In the genomic region with DNA sequence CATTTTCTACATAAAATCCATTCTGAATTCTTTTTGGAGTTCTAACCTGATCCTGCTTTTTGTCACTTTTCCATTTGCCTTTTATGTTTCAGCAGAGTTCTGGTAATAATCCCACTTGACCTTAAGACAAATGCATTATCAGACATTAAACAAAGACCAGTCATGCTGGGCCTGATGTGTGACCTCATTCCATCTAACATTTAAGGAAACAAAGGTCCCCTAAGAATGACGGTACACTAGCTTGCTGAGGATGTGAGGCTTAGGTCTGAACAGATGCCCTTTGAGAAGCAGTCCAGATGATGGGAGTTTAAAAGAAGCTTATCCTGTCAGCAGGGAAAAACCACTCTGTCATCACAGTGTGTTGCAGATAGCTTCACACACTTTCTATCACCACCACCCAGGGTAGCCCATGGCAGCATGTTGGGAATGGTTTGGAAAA, we compare ENCODE assay signal across 19 cellular contexts. TPM values are rescaled to one million over a fixed set of nuclear protein-coding genes. Genes with fewer than 3 reads are reported as not detected.
DNase-seq lines count a peak whose midpoint lies in the region; ATAC-seq and TF ChIP-seq lines count a peak whose summit lies in the region.
"Had no signal": no experiment of that assay in that cellular context is flagged by ENCODE, and none has a peak within 500 bp of the region (broad histone marks: within the 10 kb centered on the region; RNA-seq: fewer than 3 reads in every experiment).

No MANE protein-coding gene starts in this region.

- no peaks in the 10 kb centered on the region for H3K36me3 Mint-ChIP-seq in glutamatergic neuron (ENCODE audit: unreplicated experiment)

- peak in 1 of 4 donors; percentile 39 for TF ChIP-seq EP300 in sigmoid colon (IDR thresholded peaks at IDR 0.05)

- H3K4me3 Mint-ChIP-seq in glutamatergic neuron (ENCODE audit: unreplicated experiment), result no peak overlapping the region
- H3K4me3 Mint-ChIP-seq: activated CD4-positive, alpha-beta T cell treated with anti-CD3 and anti-CD28 coated beads, Interleukin-2, amount 10 ng/mL, durations not matched to agents 7 days and 5 days had no signal

- no peaks in the 10 kb centered on the region for H3K27me3 ChIP-seq in sigmoid colon
- H3K27me3 ChIP-seq: adrenal gland, BE2C, pancreas, upper lobe of right lung had no signal

- TF ChIP-seq CTCF in glutamatergic neuron (IDR thresholded peaks at IDR 0.05; ENCODE audit: partially characterized antibody, unreplicated experiment) (no peak), sigmoid colon (IDR thresholded peaks at IDR 0.05) (no peak)

- WGBS in sigmoid colon, 2 donors, result 47 to 54% methylated on average over 1 of the region's 1 CpG

- peak overlapping the region; percentile 49 to 75 (median 70) for H3K27ac ChIP-seq in sigmoid colon
- no peak overlapping the region for H3K27ac ChIP-seq in substantia nigra (ENCODE audit: low read depth, low read length, poor library complexity, severe bottlenecking)
- H3K27ac ChIP-seq: adrenal gland, pancreas, upper lobe of right lung had no signal

- peaks cover 0 to 82% (median 61%) of the 10 kb centered on the region in 4 donors for H3K4me1 ChIP-seq in sigmoid colon
- H3K4me1 ChIP-seq: BE2C, pancreas, upper lobe of right lung had no signal

- H3K36me3 ChIP-seq in sigmoid colon, result no peaks in the 10 kb centered on the region
- H3K36me3 ChIP-seq: adrenal gland, BE2C, pancreas, upper lobe of right lung had no signal

- DNase-seq in NCI-H146 (lab: John Stamatoyannopoulos, UW), result peak; percentile 19
- DNase-seq in NCI-H146 treated with DMSO at 0.1 percent for 48 hours (lab: John Stamatoyannopoulos, UW; ENCODE audit: unreplicated experiment), result no peak
- peak; percentile 67 for DNase-seq in OCI-M1 (lab: John Stamatoyannopoulos, UW)
- no peak for DNase-seq in glutamatergic neuron
- DNase-seq in sigmoid colon, result no peak
- no peak for DNase-seq in left colon
- no peak for DNase-seq in substantia nigra (lab: John Stamatoyannopoulos, UW)
- no peak for DNase-seq in cerebellum (ENCODE audit: low spot score)
- DNase-seq: activated CD4-positive, alpha-beta T cell treated with anti-CD3 and anti-CD28 coated beads, Interleukin-2, amount 10 ng/mL, durations not matched to agents 7 days and 5 days; activated CD8-positive, alpha-beta memory T cell treated with anti-CD3 and anti-CD28 coated beads, Interleukin-2, amount 50 U/mL, for 48 hours; activated gamma-delta T cell; adrenal gland; BE2C; GF-D8; left ventricle myocardium superior; pancreas; stimulated activated CD4-positive, alpha-beta T cell treated with anti-CD3 and anti-CD28 coated beads, Interleukin-4, amount 100 ng/mL, for 1 hour; upper lobe of right lung had no signal

- peaks cover 10% of the 10 kb centered on the region for H3K4me1 Mint-ChIP-seq in glutamatergic neuron (ENCODE audit: low read depth, unreplicated experiment)

- H3K27ac Mint-ChIP-seq in glutamatergic neuron (ENCODE audit: unreplicated experiment), result peak overlapping the region; percentile 72
- H3K27ac Mint-ChIP-seq: activated CD4-positive, alpha-beta T cell treated with anti-CD3 and anti-CD28 coated beads, Interleukin-2, amount 10 ng/mL, durations not matched to agents 7 days and 5 days had no signal

- H3K9me3 ChIP-seq in sigmoid colon, result no peaks in the 10 kb centered on the region
- H3K9me3 ChIP-seq: adrenal gland, BE2C, pancreas, upper lobe of right lung had no signal

- intact Hi-C loops in sigmoid colon (cut with DNase I), result loop anchor here (5.0 to 10.0 kb wide), 2 partner anchors 231 to 308 kb away; no protein-coding TSS in a partner anchor
- intact Hi-C loops in left colon (cut with DNase I, micrococcal nuclease), result no loop called here

- TF ChIP-seq POLR2A in sigmoid colon (IDR thresholded peaks at IDR 0.05), result no peak

- H3K27me3 Mint-ChIP-seq in glutamatergic neuron (ENCODE audit: unreplicated experiment), result no peaks in the 10 kb centered on the region

- no peaks in the 10 kb centered on the region for H3K9me3 Mint-ChIP-seq in glutamatergic neuron (ENCODE audit: unreplicated experiment)
- H3K9me3 Mint-ChIP-seq: activated CD4-positive, alpha-beta T cell treated with anti-CD3 and anti-CD28 coated beads, Interleukin-2, amount 10 ng/mL, durations not matched to agents 7 days and 5 days had no signal

- H3K4me3 ChIP-seq in sigmoid colon, result no peak overlapping the region
- H3K4me3 ChIP-seq: adrenal gland, GM12878, pancreas, upper lobe of right lung had no signal

- ATAC-seq in left colon, result no peak
- ATAC-seq: GM12878, left ventricle myocardium superior, pancreas, upper lobe of right lung had no signal

RNA-seq across cellular contexts. Expression of a gene that starts 38.1 kb away (rescaled TPM):
- total RNA-seq in glutamatergic neuron (ENCODE audit: unreplicated experiment), result 3.2 TPM
- total RNA-seq in sigmoid colon, result 100 to 1,000 TPM; 138 to 209 (median 149) TPM
- 1 to 10 TPM; 5.5 to 9.0 (median 7.4) TPM for polyA plus RNA-seq in sigmoid colon
- total RNA-seq in left colon, result 10 to 100 TPM; 30.7 to 53.6 TPM
- total RNA-seq in cerebellum, result 48.7 TPM

Comparison
In these comparisons a context has a peak if more than half of its experiments do, and no peak if none do; other contexts are left out.
1. DNase-seq: peak in NCI-H146 (single experiment) and OCI-M1 (single experiment); none in NCI-H146 treated with DMSO at 0.1 percent for 48 hours (single experiment), glutamatergic neuron (single experiment), sigmoid colon (single experiment), left colon (0 of 2), substantia nigra (0 of 49) and cerebellum (single experiment).